Comparison of ENCODE assay signal across 33 cellular contexts in genomic region chr6:14267885-14268660, GRCh38.
"Had no signal": no experiment of that assay in that cellular context is flagged by ENCODE, and none has a peak within 500 bp of the region (broad histone marks: within the 10 kb centered on the region; RNA-seq: fewer than 3 reads in every experiment).

No MANE protein-coding gene starts in this region.

- H3K4me1 ChIP-seq: adrenal gland, body of pancreas, breast epithelium, Peyer's patch had no signal

- H3K9ac ChIP-seq: KMS-11 had no signal

- H3K4me2 ChIP-seq: KMS-11 had no signal

- DNase-seq: activated CD4-positive, alpha-beta T cell treated with anti-CD3 and anti-CD28 coated beads for 36 hours; activated CD4-positive, alpha-beta T cell treated with anti-CD3 and anti-CD28 coated beads, Interleukin-2, amount 10 ng/mL, durations not matched to agents 7 days and 5 days; activated CD4-positive, alpha-beta T cell treated with anti-CD3 and anti-CD28 coated beads, Interleukin-2, amount 50 U/mL, for 48 hours; activated gamma-delta T cell; activated naive CD4-positive, alpha-beta T cell treated with anti-CD3 and anti-CD28 coated beads for 36 hours; activated T-cell treated with anti-CD3 and anti-CD28 coated beads, Interleukin-2, amount 50 U/mL, for 24 hours; adrenal gland; body of pancreas; NCI-H1092 treated with DMSO at 0.1 percent for 48 hours; NCI-H1417; NCI-H146; NCI-H187; NCI-H2029 treated with DMSO at 0.1 percent for 48 hours; NCI-H2107; NCI-H2171; NCI-H510A; NCI-H526; NCI-H748 treated with DMSO at 0.1 percent for 48 hours; NK-92 treated with Interleukin-12 subunit alpha and Interleukin-12 subunit beta, amount 100 ng/mL, for 24 hours; PC-3; Peyer's patch; Right ventricle myocardium superior; SW 1271; T-helper 1 cell; T-helper 2 cell; T-helper 9 cell; WERI-Rb-1 had no signal

- H3K4me3 Mint-ChIP-seq: activated CD4-positive, alpha-beta T cell treated with anti-CD3 and anti-CD28 coated beads for 36 hours; activated CD4-positive, alpha-beta T cell treated with anti-CD3 and anti-CD28 coated beads, Interleukin-2, amount 10 ng/mL, durations not matched to agents 7 days and 5 days; activated CD8-positive, alpha-beta T cell treated with anti-CD3 and anti-CD28 coated beads, Interleukin-2, amount 10 ng/mL, durations not matched to agents 7 days and 5 days; activated naive CD4-positive, alpha-beta T cell treated with anti-CD3 and anti-CD28 coated beads for 36 hours; activated T-cell treated with anti-CD3 and anti-CD28 coated beads, Interleukin-2, amount 50 U/mL, for 24 hours had no signal

- H3K27ac ChIP-seq: adrenal gland, body of pancreas, breast epithelium, KMS-11, WERI-Rb-1 had no signal

- H3K27ac Mint-ChIP-seq: activated CD4-positive, alpha-beta T cell treated with anti-CD3 and anti-CD28 coated beads for 36 hours; activated CD4-positive, alpha-beta T cell treated with anti-CD3 and anti-CD28 coated beads, Interleukin-2, amount 10 ng/mL, durations not matched to agents 7 days and 5 days; activated CD8-positive, alpha-beta T cell treated with anti-CD3 and anti-CD28 coated beads, Interleukin-2, amount 10 ng/mL, durations not matched to agents 7 days and 5 days; activated naive CD4-positive, alpha-beta T cell treated with anti-CD3 and anti-CD28 coated beads for 36 hours; activated naive CD4-positive, alpha-beta T cell treated with anti-CD3 and anti-CD28 coated beads, Interleukin-2, amount 50 U/mL, for 72 hours; activated T-cell treated with anti-CD3 and anti-CD28 coated beads, Interleukin-2, amount 50 U/mL, for 24 hours; activated T-helper 2 cell treated with anti-CD3 and anti-CD28 coated beads, Interferon-gamma antibody, Interleukin-2, Interleukin-4, amounts not matched to agents 10 μg/mL and 5 μg/mL and 100 μg/mL, durations not matched to agents 14 hours and 24 hours and 36 hours had no signal

- H3K27me3 ChIP-seq: adrenal gland, body of pancreas, breast epithelium, Peyer's patch had no signal

- H3K36me3 ChIP-seq: adrenal gland, breast epithelium, Peyer's patch, WERI-Rb-1 had no signal

- H3K4me3 ChIP-seq: adrenal gland, body of pancreas, breast epithelium, Peyer's patch had no signal

- H3K27me3 Mint-ChIP-seq: activated CD4-positive, alpha-beta T cell treated with anti-CD3 and anti-CD28 coated beads for 36 hours; activated CD4-positive, alpha-beta T cell treated with anti-CD3 and anti-CD28 coated beads, Interleukin-2, amount 10 ng/mL, durations not matched to agents 7 days and 5 days; activated T-cell treated with anti-CD3 and anti-CD28 coated beads, Interleukin-2, amount 50 U/mL, for 24 hours had no signal

- ATAC-seq: activated CD4-positive, alpha-beta T cell treated with anti-CD3 and anti-CD28 coated beads for 36 hours; activated CD4-positive, CD25-positive, alpha-beta regulatory T cell treated with anti-CD3 and anti-CD28 coated beads, Interleukin-2, amount 50 U/mL, for 24 hours; activated CD8-positive, alpha-beta T cell treated with anti-CD3 and anti-CD28 coated beads, Interleukin-2, amount 10 ng/mL, durations not matched to agents 7 days and 5 days; activated naive CD4-positive, alpha-beta T cell treated with anti-CD3 and anti-CD28 coated beads, Interleukin-2, amount 50 U/mL, for 72 hours; body of pancreas; PC-3 had no signal
